In the genomic region with DNA sequence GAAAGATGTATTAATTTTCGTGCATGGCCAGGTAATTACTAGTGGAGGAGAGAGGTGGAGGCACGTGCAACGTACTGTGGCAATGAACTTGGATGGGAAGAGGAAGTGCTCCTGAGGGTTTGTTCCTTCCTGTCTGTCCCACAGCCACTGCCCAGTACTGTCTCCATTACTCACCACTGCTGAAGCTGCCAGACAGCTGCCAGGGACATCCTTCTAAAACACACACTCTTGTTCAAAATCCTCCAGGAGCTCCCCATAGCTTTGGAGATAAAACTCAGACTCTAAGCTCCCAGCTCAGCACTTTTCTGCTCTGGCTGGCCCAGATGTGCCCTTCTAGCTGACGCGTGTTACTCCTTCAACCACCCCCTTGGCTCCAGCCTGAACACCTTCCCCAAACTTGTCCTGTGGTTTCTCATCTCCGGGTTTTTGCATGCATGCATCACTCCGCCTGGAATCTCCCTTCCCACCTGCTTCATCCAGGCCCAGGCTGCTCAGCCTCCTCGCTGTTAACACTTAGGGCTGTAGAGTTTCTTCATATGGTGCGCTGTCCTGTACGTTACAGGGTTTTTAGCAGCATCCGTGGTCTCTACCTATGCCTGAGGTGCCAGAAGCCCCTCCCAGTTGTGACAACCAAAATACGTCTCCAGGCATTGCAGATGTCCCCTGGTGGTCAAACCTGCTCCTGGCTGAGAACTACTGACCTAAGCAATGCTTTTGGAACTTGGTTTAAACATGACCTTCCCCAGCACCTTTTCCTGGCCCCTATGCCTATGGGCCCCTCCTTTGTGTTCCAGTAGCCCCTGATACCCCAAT, we compare ENCODE assay signal across 24 cellular contexts.
DNase-seq lines count a peak whose midpoint lies in the region; ATAC-seq, FAIRE-seq and TF ChIP-seq lines count a peak whose summit lies in the region.
"Had no signal": no experiment of that assay in that cellular context is flagged by ENCODE, and none has a peak within 500 bp of the region (broad histone marks: within the 10 kb centered on the region; RNA-seq: fewer than 3 reads in every experiment).

No MANE protein-coding gene starts in this region.

- H3K27me3 Mint-ChIP-seq in CD4-positive, alpha-beta memory T cell, result peaks cover 11 to 15% of the 10 kb centered on the region in 2 donors

- H3K4me3 ChIP-seq in HepG2 (replicated peaks in 1 of 3; ENCODE audit: insufficient read depth in 1 of 3, low read depth in 2 of 3, low read length in 3 of 3), result no peak overlapping the region
- no peak overlapping the region for H3K4me3 ChIP-seq in right lobe of liver
- no peak overlapping the region for H3K4me3 ChIP-seq in upper lobe of right lung
- no peak overlapping the region for H3K4me3 ChIP-seq in CD4-positive, alpha-beta memory T cell (ENCODE audit: low read length in 2 of 2)
- H3K4me3 ChIP-seq: cardiac muscle cell, dorsolateral prefrontal cortex, testis had no signal

- H3K27me3 ChIP-seq in HepG2 (ENCODE audit: control insufficient read depth in 1 of 2, insufficient read depth in 2 of 2, low read length in 2 of 2) (peaks cover 1 to 11% of the 10 kb centered on the region in 2 experiments; a peak in 2 of 5 replicates), right lobe of liver (no peaks in the 10 kb centered on the region), upper lobe of right lung (peaks cover 4% of the 10 kb centered on the region)
- H3K27me3 ChIP-seq in CD4-positive, alpha-beta memory T cell (ENCODE audit: insufficient read depth, low read length), result no peaks in the 10 kb centered on the region
- H3K27me3 ChIP-seq: cardiac muscle cell, dorsolateral prefrontal cortex, testis had no signal

- TF ChIP-seq POLR2A in HepG2 (IDR thresholded peaks at IDR 0.05; ENCODE audit: insufficient read depth in 1 of 2, low read depth in 2 of 2, low read length in 2 of 2) (no peak), right lobe of liver (IDR thresholded peaks at IDR 0.05) (no peak)

- H3K27ac ChIP-seq in HepG2 (ENCODE audit: extremely low read length, insufficient read depth, low read length), result no peak overlapping the region
- H3K27ac ChIP-seq in right lobe of liver, result no peak overlapping the region
- peak overlapping the region; percentile 63 for H3K27ac ChIP-seq in RWPE1
- no peak overlapping the region for H3K27ac ChIP-seq in upper lobe of right lung
- no peak overlapping the region for H3K27ac ChIP-seq in CD4-positive, alpha-beta memory T cell (ENCODE audit: low read depth, low read length)
- H3K27ac ChIP-seq: cardiac muscle cell, testis had no signal

- in situ Hi-C loops in HepG2 (cut with HindIII; ENCODE audit: extremely low pct_ligation_motif_present, low pct_unique_long_range_greater_than_20kb), result no loop called here

- TF ChIP-seq RAD21 in HepG2 (CRISPR knock-in tag; IDR thresholded peaks at IDR 0.05), result no peak

- no peaks in the 10 kb centered on the region for H4K20me1 ChIP-seq in HepG2 (ENCODE audit: insufficient read depth, low read length)

- H3K4me3 Mint-ChIP-seq in CD4-positive, alpha-beta memory T cell, result no peak overlapping the region
- H3K4me3 Mint-ChIP-seq: CD4-positive, alpha-beta T cell; stimulated activated effector memory CD8-positive, alpha-beta T cell treated with anti-CD3 and anti-CD28 coated beads, Interleukin-12 subunit alpha, Interleukin-12 subunit beta, amount 100 ng/mL, for 72 hours had no signal

- H3K27ac Mint-ChIP-seq in CD4-positive, alpha-beta memory T cell, result no peak overlapping the region
- H3K27ac Mint-ChIP-seq: CD4-positive, alpha-beta T cell; stimulated activated effector memory CD8-positive, alpha-beta T cell treated with anti-CD3 and anti-CD28 coated beads, Interleukin-12 subunit alpha, Interleukin-12 subunit beta, amount 100 ng/mL, for 72 hours had no signal

- CTCF ChIA-PET in HepG2 (lab: Yijun Ruan, JAX; ENCODE audit: low intra/inter-chr PET ratio, low total read pairs), result no interaction called here
- CTCF ChIA-PET in RWPE1 (lab: Yijun Ruan, JAX), result no interaction called here
- CTCF ChIA-PET in CD4-positive, alpha-beta memory T cell (lab: Charles Lee; ENCODE audit: partially characterized antibody), result no interaction called here

- 44% methylated on average over 12 of the region's 12 CpGs for WGBS in HepG2 (ENCODE audit: low lambda C conversion rate)
- WGBS in right lobe of liver (ENCODE audit: insufficient coverage, low coverage, low lambda C conversion rate, missing lambda C conversion rate), result 64% methylated on average over 9 of the region's 12 CpGs

- intact Hi-C loops in HepG2 (cut with micrococcal nuclease; ENCODE audit: unreplicated experiment) (no loop called here), right lobe of liver (cut with DNase I) (no loop called here), upper lobe of right lung (cut with DNase I) (no loop called here)
- intact Hi-C loops in CD4-positive, alpha-beta memory T cell (cut with micrococcal nuclease), result no loop called here

- peaks cover 0 to 10% (median 1%) of the 10 kb centered on the region in 8 donors for H3K9me3 Mint-ChIP-seq in CD4-positive, alpha-beta memory T cell
- H3K9me3 Mint-ChIP-seq: CD4-positive, alpha-beta T cell; stimulated activated effector memory CD8-positive, alpha-beta T cell treated with anti-CD3 and anti-CD28 coated beads, Interleukin-12 subunit alpha, Interleukin-12 subunit beta, amount 100 ng/mL, for 72 hours had no signal

- FAIRE-seq in HepG2 (lab: Jason Lieb, UNC), result no peak

- BruUV-seq in HepG2 (replicated peaks; lab: Mats Ljungman, UMichigan), result no TSS peak

- H3K4me1 ChIP-seq in HepG2 (ENCODE audit: insufficient read depth, low read length) (peaks cover 14% of the 10 kb centered on the region), right lobe of liver (no peaks in the 10 kb centered on the region), upper lobe of right lung (no peaks in the 10 kb centered on the region)
- no peaks in the 10 kb centered on the region for H3K4me1 ChIP-seq in CD4-positive, alpha-beta memory T cell (ENCODE audit: insufficient read depth, low read length)
- H3K4me1 ChIP-seq: testis had no signal

- no peaks in the 10 kb centered on the region for H3K4me1 Mint-ChIP-seq in CD4-positive, alpha-beta memory T cell
- H3K4me1 Mint-ChIP-seq: stimulated activated effector memory CD8-positive, alpha-beta T cell treated with anti-CD3 and anti-CD28 coated beads, Interleukin-12 subunit alpha, Interleukin-12 subunit beta, amount 100 ng/mL, for 72 hours had no signal

- H3K9me3 ChIP-seq in HepG2 (ENCODE audit: low read length) (no peaks in the 10 kb centered on the region), right lobe of liver (no peaks in the 10 kb centered on the region), upper lobe of right lung (no peaks in the 10 kb centered on the region)
- no peaks in the 10 kb centered on the region for H3K9me3 ChIP-seq in CD4-positive, alpha-beta memory T cell (ENCODE audit: control insufficient read depth in 1 of 2, low read length in 2 of 2)
- H3K9me3 ChIP-seq: testis had no signal

- H3K36me3 ChIP-seq in HepG2 (replicated peaks in 1 of 2; ENCODE audit: control insufficient read depth in 1 of 2, insufficient read depth in 2 of 2, low read length in 2 of 2) (no peaks in the 10 kb centered on the region), right lobe of liver (no peaks in the 10 kb centered on the region), upper lobe of right lung (no peaks in the 10 kb centered on the region)
- no peaks in the 10 kb centered on the region for H3K36me3 ChIP-seq in CD4-positive, alpha-beta memory T cell (ENCODE audit: insufficient read depth, low read length)
- H3K36me3 ChIP-seq: cardiac muscle cell had no signal

- TF ChIP-seq EP300 in HepG2 (IDR thresholded peaks at IDR 0.05; ENCODE audit: low read depth in 2 of 2, low read length in 2 of 2) (no peak), HepG2 (CRISPR knock-in tag; IDR thresholded peaks at IDR 0.05; ENCODE audit: borderline replicate concordance) (no peak)

- POLR2A ChIA-PET in HepG2 (lab: Yijun Ruan, JAX), result no interaction called here
- POLR2A ChIA-PET in RWPE1 (lab: Yijun Ruan, JAX; ENCODE audit: low non-redundant PET), result no interaction called here
- POLR2A ChIA-PET in CD4-positive, alpha-beta memory T cell (lab: Charles Lee; ENCODE audit: partially characterized antibody), result no interaction called here

- ATAC-seq in HepG2, result peak; percentile 52; the same call in 2 of the 3 replicates
- ATAC-seq in right lobe of liver, result no peak
- ATAC-seq in esophagus mucosa, result peak; percentile 49
- peak; percentile 41 for ATAC-seq in upper lobe of right lung
- no peak for ATAC-seq in HG02610 (IDR thresholded peaks at IDR 0.05; ENCODE audit: unreplicated experiment)
- ATAC-seq: right cardiac atrium; stimulated activated effector memory CD8-positive, alpha-beta T cell treated with anti-CD3 and anti-CD28 coated beads, Interleukin-12 subunit alpha, Interleukin-12 subunit beta, amount 100 ng/mL, for 72 hours had no signal

- H2AFZ ChIP-seq in HepG2 (ENCODE audit: low read length), result no peak overlapping the region

- no peaks in the 10 kb centered on the region for H3K36me3 Mint-ChIP-seq in CD4-positive, alpha-beta memory T cell
- H3K36me3 Mint-ChIP-seq: stimulated activated effector memory CD8-positive, alpha-beta T cell treated with anti-CD3 and anti-CD28 coated beads, Interleukin-12 subunit alpha, Interleukin-12 subunit beta, amount 100 ng/mL, for 72 hours had no signal

- H3K9ac ChIP-seq in HepG2 (ENCODE audit: insufficient read depth, low read depth, low read length), result no peak overlapping the region

- DNase-seq in HepG2 (ENCODE audit: low spot score) (no peak), right lobe of liver (no peak), RWPE1 (ENCODE audit: low spot score) (no peak), upper lobe of right lung (no peak), COR-L47 (lab: John Stamatoyannopoulos, UW) (no peak)
- no peak for DNase-seq in CD4-positive, alpha-beta memory T cell
- DNase-seq: ACHN; activated CD8-positive, alpha-beta memory T cell treated with anti-CD3 and anti-CD28 coated beads for 24 hours; CD4-positive, alpha-beta T cell; DMS79; Kasumi-1; left ventricle myocardium superior; NCI-H1417 treated with DMSO at 0.1 percent for 48 hours; NCI-H2171 treated with DMSO at 0.1 percent for 48 hours; NCI-H748 treated with DMSO at 0.1 percent for 48 hours; OCI-M1; right cardiac atrium; T-helper 9 cell; testis had no signal

- TF ChIP-seq CTCF in HepG2 (CRISPR knock-in tag; IDR thresholded peaks at IDR 0.05) (no peak), right lobe of liver (IDR thresholded peaks at IDR 0.05) (no peak), RWPE1 (conservative IDR thresholded peaks at IDR 0.05; ENCODE audit: low read depth) (no peak), upper lobe of right lung (IDR thresholded peaks at IDR 0.05) (no peak)

- H3K4me2 ChIP-seq in HepG2 (ENCODE audit: low read depth, low read length), result no peak overlapping the region

- H3K79me2 ChIP-seq in HepG2 (ENCODE audit: insufficient read depth, low read length), result no peaks in the 10 kb centered on the region

TF ChIP-seq in HepG2, 621 proteins besides CTCF, POLR2A, EP300 and RAD21 (continues in another document):
- TF ChIP-seq ZNF274 (CRISPR knock-in tag; IDR thresholded peaks at IDR 0.05), result no peak
- TF ChIP-seq ETV5 (CRISPR knock-in tag; IDR thresholded peaks at IDR 0.05; ENCODE audit: borderline replicate concordance), result no peak
- no peak for TF ChIP-seq TCF12 (IDR thresholded peaks at IDR 0.05)
- no peak for TF ChIP-seq TCF12 (CRISPR knock-in tag; IDR thresholded peaks at IDR 0.05)
- no peak for TF ChIP-seq ZFP90 (CRISPR knock-in tag; IDR thresholded peaks at IDR 0.05; ENCODE audit: borderline replicate concordance)
- no peak for TF ChIP-seq FOXM1 (CRISPR knock-in tag; IDR thresholded peaks at IDR 0.05)
- no peak for TF ChIP-seq HMGA1 (CRISPR knock-in tag; conservative IDR thresholded peaks at IDR 0.05)

Comparison
In these comparisons a context has a peak if more than half of its experiments do, and no peak if none do; other contexts are left out.
1. ATAC-seq: peak in HepG2 (single experiment), esophagus mucosa (single experiment) and upper lobe of right lung (single experiment); none in right lobe of liver (0 of 4) and HG02610 (single experiment).